Comparison of ENCODE assay signal across 10 cellular contexts in the genomic region with DNA sequence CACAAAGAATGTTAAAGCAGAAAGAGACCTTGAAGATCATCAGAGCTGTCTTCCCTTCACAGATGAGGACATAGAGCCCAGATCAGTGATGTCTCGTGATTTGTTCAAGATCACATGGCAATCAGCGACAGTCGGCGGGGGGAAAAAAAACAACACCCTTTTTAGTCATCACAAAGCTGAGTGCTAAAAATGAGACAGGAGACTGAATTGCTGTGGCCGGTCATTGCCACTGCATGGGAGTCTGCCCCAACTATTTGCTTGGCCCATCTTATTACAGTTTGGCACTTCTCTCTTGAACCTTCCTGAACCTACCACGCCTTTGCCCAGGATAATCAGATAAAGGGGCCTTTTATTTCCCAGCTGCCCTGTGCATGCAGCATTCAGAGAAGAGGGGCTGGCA. TPM values are rescaled to one million over a fixed set of nuclear protein-coding genes. Genes with fewer than 3 reads are reported as not detected.
A peak's percentile ranks its signal among the peaks of the same experiment; 100 is the strongest.
DNase-seq lines count a peak whose midpoint lies in the region; ATAC-seq and TF ChIP-seq lines count a peak whose summit lies in the region.
"Had no signal": no experiment of that assay in that cellular context is flagged by ENCODE, and none has a peak within 500 bp of the region (broad histone marks: within the 10 kb centered on the region; RNA-seq: fewer than 3 reads in every experiment).

No MANE protein-coding gene starts in this region.

- no peaks in the 10 kb centered on the region for H3K36me3 ChIP-seq in vagina

- no peak overlapping the region for H3K4me3 Mint-ChIP-seq in central memory CD8-positive, alpha-beta T cell

- intact Hi-C loops in vagina (cut with DNase I): no loop called here

- peak; percentile 26 for ATAC-seq in HG03060 (IDR thresholded peaks at IDR 0.05; ENCODE audit: low read depth, unreplicated experiment)
- ATAC-seq in central memory CD8-positive, alpha-beta T cell (replicated peaks; ENCODE audit: extremely low read depth, poor library complexity, severe bottlenecking): no peak

- peak; percentile 11 for DNase-seq in stimulated activated CD4-positive, alpha-beta T cell treated with anti-CD3 and anti-CD28 coated beads, Interleukin-4, amount 100 ng/mL, for 24 hours
- no peak for DNase-seq in stimulated activated CD4-positive, alpha-beta T cell treated with anti-CD3 and anti-CD28 coated beads, Interleukin-4, amount 100 ng/mL, for 1 hour
- no peak for DNase-seq in central memory CD8-positive, alpha-beta T cell (ENCODE audit: low spot score in 2 of 2)
- DNase-seq in vagina (ENCODE audit: extremely low spot score in 2 of 2): no peak
- no peak for DNase-seq in effector CD4-positive, alpha-beta T cell
- DNase-seq in GF-D8 (lab: John Stamatoyannopoulos, UW): no peak
- no peak for DNase-seq in LoVo (ENCODE audit: low spot score)
- DNase-seq: AML-193, small intestine had no signal

- H3K36me3 Mint-ChIP-seq in central memory CD8-positive, alpha-beta T cell (ENCODE audit: insufficient read depth): no peaks in the 10 kb centered on the region

- peaks cover 66% of the 10 kb centered on the region for H3K4me1 Mint-ChIP-seq in central memory CD8-positive, alpha-beta T cell

- no peaks in the 10 kb centered on the region for H3K9me3 ChIP-seq in vagina

- no peaks in the 10 kb centered on the region for H3K9me3 Mint-ChIP-seq in central memory CD8-positive, alpha-beta T cell

- peaks cover 41% of the 10 kb centered on the region for H3K4me1 ChIP-seq in vagina

- peak overlapping the region; percentile 85 for H3K27ac ChIP-seq in vagina

- no peaks in the 10 kb centered on the region for H3K27me3 ChIP-seq in vagina

- H3K27me3 Mint-ChIP-seq in central memory CD8-positive, alpha-beta T cell: no peaks in the 10 kb centered on the region

- no peak for TF ChIP-seq CTCF in vagina (IDR thresholded peaks at IDR 0.05)

- no peak for TF ChIP-seq POLR2A in vagina (IDR thresholded peaks at IDR 0.05)

- no peak overlapping the region for H3K4me3 ChIP-seq in vagina

- peak overlapping the region; percentile 86 for H3K27ac Mint-ChIP-seq in central memory CD8-positive, alpha-beta T cell (ENCODE audit: low read depth)

RNA-seq across cellular contexts. Expression of gene SETBP1, which starts 42.7 kb away (rescaled TPM):
- 38.1 TPM for total RNA-seq in vagina
